Comparison of ENCODE assay signal across 23 cellular contexts in the genomic region with DNA sequence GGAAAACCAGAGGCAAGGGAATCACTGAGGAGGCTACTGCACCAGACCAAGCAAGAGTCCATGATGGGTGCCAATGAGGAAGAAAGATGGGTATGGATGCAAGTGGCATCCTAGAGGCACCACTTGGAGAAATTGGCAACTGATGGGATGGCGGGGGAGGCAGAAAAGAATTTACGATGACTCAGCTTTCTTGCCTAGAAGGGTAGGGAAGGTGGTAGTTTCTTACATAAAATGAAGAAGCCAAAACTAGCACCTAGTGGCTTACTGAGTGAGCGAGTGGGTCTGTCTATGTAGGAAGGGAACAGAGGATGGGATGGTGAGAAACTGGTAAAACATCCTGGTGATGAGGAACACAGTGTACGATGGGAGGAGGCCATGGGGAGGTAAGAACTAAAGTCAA.
"Had no signal": no experiment of that assay in that cellular context is flagged by ENCODE, and none has a peak within 500 bp of the region (broad histone marks: within the 10 kb centered on the region; RNA-seq: fewer than 3 reads in every experiment).

No MANE protein-coding gene starts in this region.

- H3K4me3 ChIP-seq: colonic mucosa, esophagus squamous epithelium, gastrocnemius medialis, heart right ventricle, left lung, lower lobe of right lung had no signal

- H3K27ac ChIP-seq: colonic mucosa, epithelial cell of prostate, esophagus squamous epithelium, gastrocnemius medialis, heart right ventricle, left lung, lower lobe of right lung had no signal

- DNase-seq: colonic mucosa; cortex of kidney; effector CD8-positive, alpha-beta T cell; effector memory CD8-positive, alpha-beta T cell; endodermal cell; erythroblast; esophagus squamous epithelium; foreskin fibroblast; foreskin melanocyte; gastrocnemius medialis; glutamatergic neuron; heart right ventricle; left cardiac atrium; left lung; left ventricle myocardium superior; lower lobe of right lung; midbrain; naive thymus-derived CD4-positive, alpha-beta T cell had no signal

- FAIRE-seq: endometrium, islet of Langerhans, keratinocyte had no signal

- H3K9me3 ChIP-seq: colonic mucosa, esophagus squamous epithelium, gastrocnemius medialis, heart right ventricle, left lung, lower lobe of right lung had no signal

- H3K36me3 ChIP-seq: colonic mucosa, esophagus squamous epithelium, gastrocnemius medialis, left lung, lower lobe of right lung had no signal

- H3K4me1 ChIP-seq: colonic mucosa, esophagus squamous epithelium, gastrocnemius medialis, heart right ventricle, left lung, lower lobe of right lung had no signal

- ATAC-seq: effector memory CD8-positive, alpha-beta T cell; esophagus mucosa; gastrocnemius medialis; heart right ventricle; left cardiac atrium; left lung; left ventricle myocardium superior; lower lobe of right lung; naive thymus-derived CD4-positive, alpha-beta T cell had no signal

- H3K27me3 ChIP-seq: colonic mucosa, esophagus squamous epithelium, gastrocnemius medialis, heart right ventricle, left lung had no signal
